ENCODE assay signal across 6 cellular contexts in the genomic region with DNA sequence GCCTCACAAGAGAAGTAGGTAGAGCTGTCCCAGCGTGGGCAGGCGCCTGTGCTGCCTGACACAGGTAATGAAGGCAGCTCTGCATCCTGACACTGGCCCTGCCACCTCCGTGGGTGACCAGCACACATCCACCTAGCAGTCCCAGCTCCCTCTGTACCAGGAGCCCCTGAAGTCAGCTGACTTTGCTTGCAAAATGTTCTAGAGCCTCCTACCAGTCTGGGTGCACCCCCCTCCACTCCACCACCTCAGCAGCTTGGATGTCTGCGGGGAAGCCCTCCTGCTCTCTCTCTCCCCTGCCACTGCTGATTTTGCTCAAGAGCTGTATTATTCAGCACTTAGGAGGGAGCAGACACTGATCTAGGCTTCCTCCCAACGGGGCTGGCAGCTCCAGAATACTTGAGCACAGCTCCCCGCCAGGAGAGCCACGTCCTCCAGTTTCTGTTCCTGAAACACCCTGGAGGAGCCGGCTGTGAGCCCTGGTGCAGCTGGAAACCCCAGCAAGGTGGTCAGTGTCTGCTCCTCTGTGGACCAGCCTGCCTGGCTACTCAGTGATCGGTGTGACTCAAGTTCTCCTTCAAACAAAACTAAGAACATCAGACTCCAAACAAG. TPM values are rescaled to one million over a fixed set of nuclear protein-coding genes. Genes with fewer than 3 reads are reported as not detected.
DNase-seq lines count a peak whose midpoint lies in the region; ATAC-seq and TF ChIP-seq lines count a peak whose summit lies in the region.

No MANE protein-coding gene starts in this region.

- peak in 1 of 4 donors; percentile 45 for TF ChIP-seq POLR2A in upper lobe of left lung (IDR thresholded peaks at IDR 0.05)

- intact Hi-C loops in right cardiac atrium (cut with DNase I) = no loop called here

- TF ChIP-seq CTCF in upper lobe of left lung (IDR thresholded peaks at IDR 0.05) = no peak

- TF ChIP-seq EP300 in upper lobe of left lung (IDR thresholded peaks at IDR 0.05) = no peak

- H3K4me1 ChIP-seq in right cardiac atrium (ENCODE audit: control insufficient read depth, insufficient read depth, low read length) (peaks cover 9% of the 10 kb centered on the region), upper lobe of left lung (peaks cover 57 to 70% (median 64%) of the 10 kb centered on the region in 4 donors)

- no peaks in the 10 kb centered on the region for H3K27me3 ChIP-seq in right cardiac atrium (ENCODE audit: control insufficient read depth, insufficient read depth)
- no peaks in the 10 kb centered on the region for H3K27me3 ChIP-seq in upper lobe of left lung

- 29% methylated on average over 9 of the region's 9 CpGs for WGBS in right cardiac atrium
- 17 to 24% methylated on average over 9 of the region's 9 CpGs for WGBS in upper lobe of left lung, 2 donors

- H3K4me3 ChIP-seq in GM08714 (ENCODE audit: low read length) = peak overlapping the region; percentile 94
- peak overlapping the region; percentile 75 for H3K4me3 ChIP-seq in right cardiac atrium (ENCODE audit: low read length)
- peak overlapping the region; percentile 87 to 99 (median 98) for H3K4me3 ChIP-seq in upper lobe of left lung

- H3K27ac ChIP-seq in right cardiac atrium (ENCODE audit: low read length) = peak overlapping the region; percentile 32
- H3K27ac ChIP-seq in upper lobe of left lung = peak overlapping the region; percentile 87 to 96 (median 92)

- DNase-seq in T-helper 22 cell (ENCODE audit: low read depth) (peak; percentile 54), right cardiac atrium (no peak), upper lobe of left lung (peak; percentile 10 to 63), A172 (ENCODE audit: low spot score) (no peak)

- peaks cover 0 to 9% (median 2%) of the 10 kb centered on the region in 4 donors for H3K36me3 ChIP-seq in upper lobe of left lung

- ATAC-seq in right cardiac atrium (no peak), upper lobe of left lung (ENCODE audit: low FRiP score in 2 of 2) (no peak), GM21723 (IDR thresholded peaks at IDR 0.05; ENCODE audit: unreplicated experiment) (no peak)

- H3K9me3 ChIP-seq in right cardiac atrium (ENCODE audit: control insufficient read depth, low read length) (no peaks in the 10 kb centered on the region), upper lobe of left lung (no peaks in the 10 kb centered on the region)

RNA-seq across cellular contexts. Expression of gene RNF166, which starts 1.0 kb away (rescaled TPM):
- total RNA-seq in right cardiac atrium (10 to 100 TPM; 15.0 to 23.8 (median 19.2) TPM), upper lobe of left lung (100 to 1,000 TPM in 1 of 6 donors, 10 to 100 TPM in 5; 23.2 to 101 (median 64.6) TPM)
- 18.4 TPM for polyA plus RNA-seq in right cardiac atrium
- 43.6 and 51.2 TPM in 2 replicates for total RNA-seq in A172 (2014; rRNA removed; shearing (Covaris generic))

RNA-seq across cellular contexts. Expression of gene CTU2, which starts 1.1 kb away (rescaled TPM):
- total RNA-seq in right cardiac atrium = 10 to 100 TPM; 11.1 to 16.3 (median 12.4) TPM
- polyA plus RNA-seq in right cardiac atrium = 11.4 TPM
- 10 to 100 TPM in 5 of 6 donors, 1 to 10 TPM in 1; 9.4 to 31.4 (median 20.6) TPM for total RNA-seq in upper lobe of left lung
- 20.5 and 21.2 TPM in 2 replicates for total RNA-seq in A172 (2014; rRNA removed; shearing (Covaris generic))

RNA-seq across cellular contexts. Expression of gene SNAI3, which starts 18.9 kb away (rescaled TPM):
- total RNA-seq in right cardiac atrium = 1 to 10 TPM in 3 of 4 donors, under 1 TPM in 1; 0.39 to 2.8 (median 1.6) TPM
- polyA plus RNA-seq in right cardiac atrium = 2.7 TPM
- 1 to 10 TPM in 4 of 6 donors, under 1 TPM in 1, not detected in 1; 0.78 to 8.1 (median 7.0) TPM for total RNA-seq in upper lobe of left lung
- not detected in 2 replicates for total RNA-seq in A172 (2014; rRNA removed; shearing (Covaris generic))

RNA-seq across cellular contexts. Expression of gene MVD, which starts 42.3 kb away (rescaled TPM):
- total RNA-seq in right cardiac atrium (10 to 100 TPM; 29.8 to 32.0 (median 31.2) TPM), upper lobe of left lung (100 to 1,000 TPM in 2 of 6 donors, 10 to 100 TPM in 4; 38.1 to 114 (median 90.5) TPM)
- polyA plus RNA-seq in right cardiac atrium = 35.9 TPM
- 53.8 and 56.3 TPM in 2 replicates for total RNA-seq in A172 (2014; rRNA removed; shearing (Covaris generic))

RNA-seq across cellular contexts. Expression of gene CYBA, which starts 54.3 kb away (rescaled TPM):
- 100 to 1,000 TPM in 1 of 4 donors, 10 to 100 TPM in 3; 53.9 to 101 (median 70.7) TPM for total RNA-seq in right cardiac atrium
- polyA plus RNA-seq in right cardiac atrium = 84.2 TPM
- total RNA-seq in upper lobe of left lung = 100 to 1,000 TPM; 213 to 472 (median 322) TPM
- total RNA-seq in A172 (2014; rRNA removed; shearing (Covaris generic)) = 0.19 TPM in 1 of 2 replicates, not detected in the other

Comparison
In these comparisons a context has a peak if more than half of its experiments do, and no peak if none do; other contexts are left out.
1. DNase-seq: peak in T-helper 22 cell (single experiment) and upper lobe of left lung (2 of 2); none in right cardiac atrium (0 of 3) and A172 (single experiment).
2. Peak in every context shown above with its lines, with median percentiles within 50 percentile points of each other: H3K4me3 ChIP-seq.